Comparison of ENCODE assay signal across 9 cellular contexts in the genomic region with DNA sequence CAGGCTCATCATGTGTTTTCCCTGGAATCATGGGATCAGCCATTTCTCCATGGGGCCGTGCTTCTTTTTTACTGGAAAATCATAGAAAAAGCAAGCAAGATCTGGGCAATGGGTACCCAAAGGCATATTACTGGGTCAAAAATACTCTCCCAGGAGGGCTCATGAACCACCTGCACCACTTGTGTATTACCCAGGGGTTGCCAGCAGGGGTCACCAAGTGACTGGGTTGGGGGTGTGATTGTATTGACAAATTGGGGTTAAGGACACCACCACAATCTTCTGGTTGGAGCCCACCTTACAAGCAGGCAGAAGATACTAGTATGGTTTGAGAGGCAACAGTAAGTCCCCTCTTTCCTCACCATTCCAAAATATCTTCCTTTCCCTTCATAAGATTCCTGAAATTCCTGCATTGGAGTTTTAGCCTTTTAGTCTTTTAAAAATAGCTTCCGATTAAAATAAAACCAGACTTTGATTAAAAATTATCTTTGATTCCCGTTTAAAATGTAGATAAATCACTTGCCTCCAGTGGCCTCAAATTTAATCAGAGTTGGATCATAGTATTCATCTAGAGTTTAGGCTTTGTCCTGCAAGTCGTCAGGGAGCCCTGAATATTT.
A peak's percentile ranks its signal among the peaks of the same experiment; 100 is the strongest.
DNase-seq lines count a peak whose midpoint lies in the region; ATAC-seq, FAIRE-seq and TF ChIP-seq lines count a peak whose summit lies in the region.
"Had no signal": no experiment of that assay in that cellular context is flagged by ENCODE, and none has a peak within 500 bp of the region (broad histone marks: within the 10 kb centered on the region; RNA-seq: fewer than 3 reads in every experiment).

No MANE protein-coding gene starts in this region.

- H3K9me2 ChIP-seq in PC-9 (ENCODE audit: insufficient read depth) = no peaks in the 10 kb centered on the region

- intact Hi-C loops in PC-9 (cut with micrococcal nuclease; ENCODE audit: unreplicated experiment) = loop anchor here (5.0 to 10.0 kb wide), 2 partner anchors 1200 to 1518 kb away; no protein-coding TSS in a partner anchor

- FAIRE-seq in astrocyte (lab: Jason Lieb, UNC) (no peak), HTR-8/SVneo (lab: Jason Lieb, UNC) (no peak)
- FAIRE-seq: islet of Langerhans had no signal

- no peaks in the 10 kb centered on the region for H3K4me1 Mint-ChIP-seq in astrocyte (ENCODE audit: low read depth, unreplicated experiment)

- H3K9me3 Mint-ChIP-seq in astrocyte (ENCODE audit: unreplicated experiment) = no peaks in the 10 kb centered on the region

- DNase-seq in A172 (ENCODE audit: low spot score) (peak; percentile 16), GM12865 (ENCODE audit: low read depth) (peak; percentile 39), PC-9 (peak in 1 of 2 experiments; percentile 27), astrocyte (ENCODE audit: low read depth) (no peak), iris pigment epithelial cell (ENCODE audit: low read depth) (peak; percentile 1), HTR-8/SVneo (ENCODE audit: insufficient read length, low spot score) (no peak)
- DNase-seq in stimulated activated CD8-positive, alpha-beta memory T cell treated with anti-CD3 and anti-CD28 coated beads, Interleukin-2, amount 100 ng/mL, for 48 hours (ENCODE audit: low read depth in 2 of 2) = peak; percentile 29 to 34

- no TSS peak for BruUV-seq in PC-9 (replicated peaks; lab: Mats Ljungman, UMichigan)

- POLR2A ChIA-PET in PC-9 (lab: Charles Lee; ENCODE audit: unreplicated experiment) = no interaction called here

- peaks cover 3% of the 10 kb centered on the region for H3K27me3 Mint-ChIP-seq in astrocyte (ENCODE audit: low read depth, unreplicated experiment)

- H3K4me1 ChIP-seq in PC-9 (replicated peaks; ENCODE audit: insufficient read depth) (no peaks in the 10 kb centered on the region), astrocyte (ENCODE audit: insufficient read depth, low read length) (no peaks in the 10 kb centered on the region)

- no peak overlapping the region for H3K9ac ChIP-seq in astrocyte (ENCODE audit: low read length)

- H3F3A ChIP-seq in PC-9 (ENCODE audit: insufficient read depth, low read depth) = no peaks in the 10 kb centered on the region

- H3K27me3 ChIP-seq in PC-9 (ENCODE audit: insufficient read depth, low read depth) = no peaks in the 10 kb centered on the region
- no peaks in the 10 kb centered on the region for H3K27me3 ChIP-seq in astrocyte (ENCODE audit: insufficient read depth, low read length)

- no peaks in the 10 kb centered on the region for H3K79me2 ChIP-seq in PC-9 (ENCODE audit: low read depth)
- no peaks in the 10 kb centered on the region for H3K79me2 ChIP-seq in astrocyte (ENCODE audit: insufficient read depth, low read length)

- H3K4me3 ChIP-seq in GM12865 (ENCODE audit: low read depth, low read length) (no peak overlapping the region), PC-9 (no peak overlapping the region), astrocyte (ENCODE audit: insufficient read depth, low read depth, low read length) (no peak overlapping the region)

- H3K27ac Mint-ChIP-seq in astrocyte (ENCODE audit: unreplicated experiment) = no peak overlapping the region

- no peaks in the 10 kb centered on the region for H3K36me3 Mint-ChIP-seq in astrocyte (ENCODE audit: low read depth, unreplicated experiment)

- TF ChIP-seq CTCF in GM12865 (IDR thresholded peaks at IDR 0.05; ENCODE audit: insufficient read depth, low read depth, low read length, missing control alignments) = peak; percentile 84
- peak; percentile 72 for TF ChIP-seq CTCF in PC-9 (conservative IDR thresholded peaks at IDR 0.05)
- TF ChIP-seq CTCF in astrocyte (IDR thresholded peaks at IDR 0.05; ENCODE audit: insufficient read depth, low read depth, low read length) = peak; percentile 65

- no peaks in the 10 kb centered on the region for H4K20me1 ChIP-seq in PC-9 (ENCODE audit: insufficient read depth)
- no peaks in the 10 kb centered on the region for H4K20me1 ChIP-seq in astrocyte (ENCODE audit: insufficient read depth, low read length)

- CTCF ChIA-PET in PC-9 (lab: Charles Lee) = interaction anchor here (0.7 kb wide), 1 partner anchor 1515 kb away, joined by 3 read pairs; no protein-coding TSS in a partner anchor

- H2AFZ ChIP-seq in PC-9 (no peak overlapping the region), astrocyte (ENCODE audit: low read depth, low read length) (no peak overlapping the region)

- no peak overlapping the region for H3K27ac ChIP-seq in PC-9
- H3K27ac ChIP-seq in astrocyte (ENCODE audit: low read depth, low read length) = no peak overlapping the region

- peak; percentile 84 for ATAC-seq in HG02884 (IDR thresholded peaks at IDR 0.05; ENCODE audit: unreplicated experiment)

- H3K4me2 ChIP-seq in PC-9 (no peak overlapping the region), astrocyte (ENCODE audit: low read length) (no peak overlapping the region)

- no peak overlapping the region for H3K4me3 Mint-ChIP-seq in astrocyte (ENCODE audit: unreplicated experiment)

- H3K9me3 ChIP-seq in PC-9 (ENCODE audit: insufficient read depth, low read depth) = no peaks in the 10 kb centered on the region
- H3K9me3 ChIP-seq in astrocyte (ENCODE audit: insufficient read depth, low read depth, low read length) = no peaks in the 10 kb centered on the region

- H3K36me3 ChIP-seq in PC-9 (ENCODE audit: low read depth) = no peaks in the 10 kb centered on the region
- no peaks in the 10 kb centered on the region for H3K36me3 ChIP-seq in astrocyte (ENCODE audit: insufficient read depth, low read length)

Comparison
In these comparisons a context has a peak if more than half of its experiments do, and no peak if none do; other contexts are left out.
1. DNase-seq: peak in A172 (single experiment), GM12865 (single experiment), iris pigment epithelial cell (single experiment) and stimulated activated CD8-positive, alpha-beta memory T cell treated with anti-CD3 and anti-CD28 coated beads, Interleukin-2, amount 100 ng/mL, for 48 hours (2 of 2); none in astrocyte (single experiment) and HTR-8/SVneo (single experiment).
2. Peak in every context shown above with its lines, with median percentiles within 50 percentile points of each other: CTCF ChIP-seq.